ENCODE assay signal across 1 cellular context in genomic region chr19:58154287-58154678, GRCh38.
TF ChIP-seq lines count a peak whose summit lies in the region.

No MANE protein-coding gene starts in this region.

TF ChIP-seq in HepG2, 621 proteins besides CTCF, POLR2A, EP300 and RAD21 (continues in another document):
- TF ChIP-seq ZBTB20 (CRISPR knock-in tag; IDR thresholded peaks at IDR 0.05; ENCODE audit: borderline replicate concordance, low read depth) (0 out of 2 replicates have a peak, but pooled peaks have one; percentile 6), TFE3 (CRISPR knock-in tag; IDR thresholded peaks at IDR 0.05) (0 out of 2 replicates have a peak, but pooled peaks have one; percentile 13), KAT7 (CRISPR knock-in tag; IDR thresholded peaks at IDR 0.05; ENCODE audit: borderline replicate concordance) (0 out of 2 replicates have a peak, but pooled peaks have one; percentile 11), NFAT5 (CRISPR knock-in tag; IDR thresholded peaks at IDR 0.05) (no peak), RELA (CRISPR knock-in tag; IDR thresholded peaks at IDR 0.05) (no peak), ZNF652 (CRISPR knock-in tag; IDR thresholded peaks at IDR 0.05; ENCODE audit: borderline replicate concordance, low read depth) (no peak), ZHX1 (CRISPR knock-in tag; IDR thresholded peaks at IDR 0.05; ENCODE audit: low read depth) (0 out of 2 replicates have a peak, but pooled peaks have one; percentile 6), ZNF547 (CRISPR knock-in tag; IDR thresholded peaks at IDR 0.05) (0 out of 2 replicates have a peak, but pooled peaks have one; percentile 16), ZNF335 (CRISPR knock-in tag; IDR thresholded peaks at IDR 0.05) (no peak), PAXIP1 (CRISPR knock-in tag; conservative IDR thresholded peaks at IDR 0.05) (no peak), ERF (CRISPR knock-in tag; IDR thresholded peaks at IDR 0.05) (no peak), EHMT2 (IDR thresholded peaks at IDR 0.05; ENCODE audit: borderline replicate concordance, low read depth, low read length) (no peak), ZNF484 (CRISPR knock-in tag; IDR thresholded peaks at IDR 0.05; ENCODE audit: borderline replicate concordance, low read depth) (no peak), GTF2F1 (IDR thresholded peaks at IDR 0.05; ENCODE audit: low read length) (no peak), ZBTB3 (CRISPR knock-in tag; IDR thresholded peaks at IDR 0.05; ENCODE audit: borderline replicate concordance, low read depth) (no peak), PTBP1 (IDR thresholded peaks at IDR 0.05; ENCODE audit: low read depth, low read length, poor library complexity, severe bottlenecking) (no peak), ZNF607 (CRISPR knock-in tag; IDR thresholded peaks at IDR 0.05; ENCODE audit: borderline replicate concordance) (no peak), ZNF224 (CRISPR knock-in tag; IDR thresholded peaks at IDR 0.05) (0 out of 2 replicates have a peak, but pooled peaks have one; percentile 18), NONO (IDR thresholded peaks at IDR 0.05) (no peak), NONO (CRISPR knock-in tag; conservative IDR thresholded peaks at IDR 0.05) (no peak), ZSCAN12 (CRISPR knock-in tag; IDR thresholded peaks at IDR 0.05) (no peak), TOPORS (CRISPR knock-in tag; IDR thresholded peaks at IDR 0.05) (no peak), RAD51 (IDR thresholded peaks at IDR 0.05; ENCODE audit: borderline replicate concordance) (no peak), ZNF558 (CRISPR knock-in tag; IDR thresholded peaks at IDR 0.05; ENCODE audit: borderline replicate concordance) (peak; percentile 7; the same call in 1 of the 2 replicates), MBNL3 (CRISPR knock-in tag; conservative IDR thresholded peaks at IDR 0.05) (no peak), KDM4B (CRISPR knock-in tag; IDR thresholded peaks at IDR 0.05) (no peak), ZNF136 (CRISPR knock-in tag; IDR thresholded peaks at IDR 0.05; ENCODE audit: low read depth) (no peak), HHEX (CRISPR knock-in tag; IDR thresholded peaks at IDR 0.05) (0 out of 2 replicates have a peak, but pooled peaks have one; percentile 8), ATF1 (CRISPR knock-in tag; IDR thresholded peaks at IDR 0.05) (no peak), ETV6 (CRISPR knock-in tag; conservative IDR thresholded peaks at IDR 0.05) (no peak), ZNF3 (CRISPR knock-in tag; IDR thresholded peaks at IDR 0.05) (0 out of 2 replicates have a peak, but pooled peaks have one; percentile 65), ETS1 (CRISPR knock-in tag; IDR thresholded peaks at IDR 0.05) (no peak)
- TF ChIP-seq, protein P1, sequence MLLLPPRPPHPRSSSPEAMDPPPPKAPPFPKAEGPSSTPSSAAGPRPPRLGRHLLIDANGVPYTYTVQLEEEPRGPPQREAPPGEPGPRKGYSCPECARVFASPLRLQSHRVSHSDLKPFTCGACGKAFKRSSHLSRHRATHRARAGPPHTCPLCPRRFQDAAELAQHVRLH (CRISPR knock-in tag; IDR thresholded peaks at IDR 0.05; ENCODE audit: borderline replicate concordance, low read depth), result peak; percentile 11; the same call in 1 of the 2 replicates
- TF ChIP-seq, protein P2, sequence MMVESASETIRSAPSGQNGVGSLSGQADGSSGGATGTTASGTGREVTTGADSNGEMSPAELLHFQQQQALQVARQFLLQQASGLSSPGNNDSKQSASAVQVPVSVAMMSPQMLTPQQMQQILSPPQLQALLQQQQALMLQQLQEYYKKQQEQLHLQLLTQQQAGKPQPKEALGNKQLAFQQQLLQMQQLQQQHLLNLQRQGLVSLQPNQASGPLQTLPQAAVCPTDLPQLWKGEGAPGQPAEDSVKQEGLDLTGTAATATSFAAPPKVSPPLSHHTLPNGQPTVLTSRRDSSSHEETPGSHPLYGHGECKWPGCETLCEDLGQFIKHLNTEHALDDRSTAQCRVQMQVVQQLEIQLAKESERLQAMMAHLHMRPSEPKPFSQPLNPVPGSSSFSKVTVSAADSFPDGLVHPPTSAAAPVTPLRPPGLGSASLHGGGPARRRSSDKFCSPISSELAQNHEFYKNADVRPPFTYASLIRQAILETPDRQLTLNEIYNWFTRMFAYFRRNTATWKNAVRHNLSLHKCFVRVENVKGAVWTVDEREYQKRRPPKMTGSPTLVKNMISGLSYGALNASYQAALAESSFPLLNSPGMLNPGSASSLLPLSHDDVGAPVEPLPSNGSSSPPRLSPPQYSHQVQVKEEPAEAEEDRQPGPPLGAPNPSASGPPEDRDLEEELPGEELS (CRISPR knock-in tag; IDR thresholded peaks at IDR 0.05), result no peak
- TF ChIP-seq, protein P3, sequence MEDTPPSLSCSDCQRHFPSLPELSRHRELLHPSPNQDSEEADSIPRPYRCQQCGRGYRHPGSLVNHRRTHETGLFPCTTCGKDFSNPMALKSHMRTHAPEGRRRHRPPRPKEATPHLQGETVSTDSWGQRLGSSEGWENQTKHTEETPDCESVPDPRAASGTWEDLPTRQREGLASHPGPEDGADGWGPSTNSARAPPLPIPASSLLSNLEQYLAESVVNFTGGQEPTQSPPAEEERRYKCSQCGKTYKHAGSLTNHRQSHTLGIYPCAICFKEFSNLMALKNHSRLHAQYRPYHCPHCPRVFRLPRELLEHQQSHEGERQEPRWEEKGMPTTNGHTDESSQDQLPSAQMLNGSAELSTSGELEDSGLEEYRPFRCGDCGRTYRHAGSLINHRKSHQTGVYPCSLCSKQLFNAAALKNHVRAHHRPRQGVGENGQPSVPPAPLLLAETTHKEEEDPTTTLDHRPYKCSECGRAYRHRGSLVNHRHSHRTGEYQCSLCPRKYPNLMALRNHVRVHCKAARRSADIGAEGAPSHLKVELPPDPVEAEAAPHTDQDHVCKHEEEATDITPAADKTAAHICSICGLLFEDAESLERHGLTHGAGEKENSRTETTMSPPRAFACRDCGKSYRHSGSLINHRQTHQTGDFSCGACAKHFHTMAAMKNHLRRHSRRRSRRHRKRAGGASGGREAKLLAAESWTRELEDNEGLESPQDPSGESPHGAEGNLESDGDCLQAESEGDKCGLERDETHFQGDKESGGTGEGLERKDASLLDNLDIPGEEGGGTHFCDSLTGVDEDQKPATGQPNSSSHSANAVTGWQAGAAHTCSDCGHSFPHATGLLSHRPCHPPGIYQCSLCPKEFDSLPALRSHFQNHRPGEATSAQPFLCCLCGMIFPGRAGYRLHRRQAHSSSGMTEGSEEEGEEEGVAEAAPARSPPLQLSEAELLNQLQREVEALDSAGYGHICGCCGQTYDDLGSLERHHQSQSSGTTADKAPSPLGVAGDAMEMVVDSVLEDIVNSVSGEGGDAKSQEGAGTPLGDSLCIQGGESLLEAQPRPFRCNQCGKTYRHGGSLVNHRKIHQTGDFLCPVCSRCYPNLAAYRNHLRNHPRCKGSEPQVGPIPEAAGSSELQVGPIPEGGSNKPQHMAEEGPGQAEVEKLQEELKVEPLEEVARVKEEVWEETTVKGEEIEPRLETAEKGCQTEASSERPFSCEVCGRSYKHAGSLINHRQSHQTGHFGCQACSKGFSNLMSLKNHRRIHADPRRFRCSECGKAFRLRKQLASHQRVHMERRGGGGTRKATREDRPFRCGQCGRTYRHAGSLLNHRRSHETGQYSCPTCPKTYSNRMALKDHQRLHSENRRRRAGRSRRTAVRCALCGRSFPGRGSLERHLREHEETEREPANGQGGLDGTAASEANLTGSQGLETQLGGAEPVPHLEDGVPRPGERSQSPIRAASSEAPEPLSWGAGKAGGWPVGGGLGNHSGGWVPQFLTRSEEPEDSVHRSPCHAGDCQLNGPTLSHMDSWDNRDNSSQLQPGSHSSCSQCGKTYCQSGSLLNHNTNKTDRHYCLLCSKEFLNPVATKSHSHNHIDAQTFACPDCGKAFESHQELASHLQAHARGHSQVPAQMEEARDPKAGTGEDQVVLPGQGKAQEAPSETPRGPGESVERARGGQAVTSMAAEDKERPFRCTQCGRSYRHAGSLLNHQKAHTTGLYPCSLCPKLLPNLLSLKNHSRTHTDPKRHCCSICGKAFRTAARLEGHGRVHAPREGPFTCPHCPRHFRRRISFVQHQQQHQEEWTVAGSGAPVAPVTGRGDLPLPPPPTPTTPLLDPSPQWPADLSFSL (CRISPR knock-in tag; IDR thresholded peaks at IDR 0.05), result no peak
